In genomic region chr5:65651144-65651543, GRCh38 we compare ENCODE assay signal across 1 cellular context.
TF ChIP-seq lines count a peak whose summit lies in the region.

No MANE protein-coding gene starts in this region.

TF ChIP-seq in HepG2, 621 proteins besides CTCF, POLR2A, EP300 and RAD21 (continued from another document and continues in another):
- TF ChIP-seq ZNF570 (CRISPR knock-in tag; IDR thresholded peaks at IDR 0.05; ENCODE audit: borderline replicate concordance) (no peak), ZBTB20 (CRISPR knock-in tag; IDR thresholded peaks at IDR 0.05; ENCODE audit: borderline replicate concordance, low read depth) (0 out of 2 replicates have a peak, but pooled peaks have one; percentile 36), ZNF280D (CRISPR knock-in tag; IDR thresholded peaks at IDR 0.05) (0 out of 2 replicates have a peak, but pooled peaks have one; percentile 37), CAMTA2 (CRISPR knock-in tag; IDR thresholded peaks at IDR 0.05; ENCODE audit: borderline replicate concordance) (no peak), FOXP1 (IDR thresholded peaks at IDR 0.05) (no peak), FOXP1 (CRISPR knock-in tag; IDR thresholded peaks at IDR 0.05) (peak; percentile 86), ZNF205 (CRISPR knock-in tag; IDR thresholded peaks at IDR 0.05) (no peak), HIVEP1 (CRISPR knock-in tag; IDR thresholded peaks at IDR 0.05) (no peak), KLF6 (CRISPR knock-in tag; IDR thresholded peaks at IDR 0.05) (0 out of 2 replicates have a peak, but pooled peaks have one; percentile 51), ZNF670 (CRISPR knock-in tag; IDR thresholded peaks at IDR 0.05; ENCODE audit: borderline replicate concordance) (no peak), POGZ (CRISPR knock-in tag; IDR thresholded peaks at IDR 0.05) (peak; percentile 91), ZNF567 (CRISPR knock-in tag; IDR thresholded peaks at IDR 0.05; ENCODE audit: borderline replicate concordance) (no peak), POLR2AphosphoS5 (IDR thresholded peaks at IDR 0.05; ENCODE audit: low read depth, low read length) (no peak), ZNF224 (CRISPR knock-in tag; IDR thresholded peaks at IDR 0.05) (no peak), ELF1 (CRISPR knock-in tag; IDR thresholded peaks at IDR 0.05) (peak; percentile 17; the same call in 1 of the 2 replicates), HNF1A (IDR thresholded peaks at IDR 0.05; ENCODE audit: low read depth) (0 out of 2 replicates have a peak, but pooled peaks have one; percentile 14), HNF1A (CRISPR knock-in tag; IDR thresholded peaks at IDR 0.05; ENCODE audit: borderline replicate concordance) (0 out of 2 replicates have a peak, but pooled peaks have one; percentile 24), ARID2 (CRISPR knock-in tag; IDR thresholded peaks at IDR 0.05; ENCODE audit: borderline replicate concordance) (no peak), ZKSCAN8 (CRISPR knock-in tag; IDR thresholded peaks at IDR 0.05; ENCODE audit: borderline replicate concordance) (peak; percentile 64; the same call in 1 of the 2 replicates), POGK (CRISPR knock-in tag; conservative IDR thresholded peaks at IDR 0.05) (no peak), NONO (IDR thresholded peaks at IDR 0.05) (no peak), NONO (CRISPR knock-in tag; conservative IDR thresholded peaks at IDR 0.05) (no peak), USF2 (IDR thresholded peaks at IDR 0.05; ENCODE audit: low read depth, low read length) (no peak), USF2 (CRISPR knock-in tag; IDR thresholded peaks at IDR 0.05; ENCODE audit: borderline replicate concordance) (no peak), CEBPB (IDR thresholded peaks at IDR 0.05; ENCODE audit: borderline replicate concordance, low read depth, low read length) (no peak), NAIF1 (CRISPR knock-in tag; IDR thresholded peaks at IDR 0.05; ENCODE audit: borderline replicate concordance) (no peak), MZF1 (CRISPR knock-in tag; IDR thresholded peaks at IDR 0.05; ENCODE audit: borderline replicate concordance) (no peak), IRF2 (CRISPR knock-in tag; IDR thresholded peaks at IDR 0.05) (peak; percentile 69; the same call in 1 of the 2 replicates), FOXC1 (CRISPR knock-in tag; IDR thresholded peaks at IDR 0.05; ENCODE audit: borderline replicate concordance) (no peak), ZNF557 (CRISPR knock-in tag; IDR thresholded peaks at IDR 0.05) (no peak), ATF7 (IDR thresholded peaks at IDR 0.05) (no peak), ATF7 (CRISPR knock-in tag; IDR thresholded peaks at IDR 0.05) (no peak), CENPBD1 (CRISPR knock-in tag; IDR thresholded peaks at IDR 0.05; ENCODE audit: borderline replicate concordance, low read depth) (no peak), GABPB1 (CRISPR knock-in tag; IDR thresholded peaks at IDR 0.05) (0 out of 2 replicates have a peak, but pooled peaks have one; percentile 29), PRMT3 (CRISPR knock-in tag; IDR thresholded peaks at IDR 0.05; ENCODE audit: borderline replicate concordance, low read depth) (no peak), ZBTB42 (CRISPR knock-in tag; IDR thresholded peaks at IDR 0.05) (no peak), ZNF747 (CRISPR knock-in tag; IDR thresholded peaks at IDR 0.05; ENCODE audit: borderline replicate concordance) (no peak), ZNF7 (CRISPR knock-in tag; IDR thresholded peaks at IDR 0.05) (no peak), ZNF484 (CRISPR knock-in tag; IDR thresholded peaks at IDR 0.05; ENCODE audit: borderline replicate concordance, low read depth) (no peak), ZFY (CRISPR knock-in tag; IDR thresholded peaks at IDR 0.05) (no peak), MEF2D (CRISPR knock-in tag; IDR thresholded peaks at IDR 0.05) (0 out of 2 replicates have a peak, but pooled peaks have one; percentile 40), ZNF382 (CRISPR knock-in tag; IDR thresholded peaks at IDR 0.05; ENCODE audit: borderline replicate concordance) (no peak)
- TF ChIP-seq, protein P1, sequence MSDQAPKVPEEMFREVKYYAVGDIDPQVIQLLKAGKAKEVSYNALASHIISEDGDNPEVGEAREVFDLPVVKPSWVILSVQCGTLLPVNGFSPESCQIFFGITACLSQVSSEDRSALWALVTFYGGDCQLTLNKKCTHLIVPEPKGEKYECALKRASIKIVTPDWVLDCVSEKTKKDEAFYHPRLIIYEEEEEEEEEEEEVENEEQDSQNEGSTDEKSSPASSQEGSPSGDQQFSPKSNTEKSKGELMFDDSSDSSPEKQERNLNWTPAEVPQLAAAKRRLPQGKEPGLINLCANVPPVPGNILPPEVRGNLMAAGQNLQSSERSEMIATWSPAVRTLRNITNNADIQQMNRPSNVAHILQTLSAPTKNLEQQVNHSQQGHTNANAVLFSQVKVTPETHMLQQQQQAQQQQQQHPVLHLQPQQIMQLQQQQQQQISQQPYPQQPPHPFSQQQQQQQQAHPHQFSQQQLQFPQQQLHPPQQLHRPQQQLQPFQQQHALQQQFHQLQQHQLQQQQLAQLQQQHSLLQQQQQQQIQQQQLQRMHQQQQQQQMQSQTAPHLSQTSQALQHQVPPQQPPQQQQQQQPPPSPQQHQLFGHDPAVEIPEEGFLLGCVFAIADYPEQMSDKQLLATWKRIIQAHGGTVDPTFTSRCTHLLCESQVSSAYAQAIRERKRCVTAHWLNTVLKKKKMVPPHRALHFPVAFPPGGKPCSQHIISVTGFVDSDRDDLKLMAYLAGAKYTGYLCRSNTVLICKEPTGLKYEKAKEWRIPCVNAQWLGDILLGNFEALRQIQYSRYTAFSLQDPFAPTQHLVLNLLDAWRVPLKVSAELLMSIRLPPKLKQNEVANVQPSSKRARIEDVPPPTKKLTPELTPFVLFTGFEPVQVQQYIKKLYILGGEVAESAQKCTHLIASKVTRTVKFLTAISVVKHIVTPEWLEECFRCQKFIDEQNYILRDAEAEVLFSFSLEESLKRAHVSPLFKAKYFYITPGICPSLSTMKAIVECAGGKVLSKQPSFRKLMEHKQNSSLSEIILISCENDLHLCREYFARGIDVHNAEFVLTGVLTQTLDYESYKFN (CRISPR knock-in tag; conservative IDR thresholded peaks at IDR 0.05) = peak; percentile 87
- TF ChIP-seq, protein P2, sequence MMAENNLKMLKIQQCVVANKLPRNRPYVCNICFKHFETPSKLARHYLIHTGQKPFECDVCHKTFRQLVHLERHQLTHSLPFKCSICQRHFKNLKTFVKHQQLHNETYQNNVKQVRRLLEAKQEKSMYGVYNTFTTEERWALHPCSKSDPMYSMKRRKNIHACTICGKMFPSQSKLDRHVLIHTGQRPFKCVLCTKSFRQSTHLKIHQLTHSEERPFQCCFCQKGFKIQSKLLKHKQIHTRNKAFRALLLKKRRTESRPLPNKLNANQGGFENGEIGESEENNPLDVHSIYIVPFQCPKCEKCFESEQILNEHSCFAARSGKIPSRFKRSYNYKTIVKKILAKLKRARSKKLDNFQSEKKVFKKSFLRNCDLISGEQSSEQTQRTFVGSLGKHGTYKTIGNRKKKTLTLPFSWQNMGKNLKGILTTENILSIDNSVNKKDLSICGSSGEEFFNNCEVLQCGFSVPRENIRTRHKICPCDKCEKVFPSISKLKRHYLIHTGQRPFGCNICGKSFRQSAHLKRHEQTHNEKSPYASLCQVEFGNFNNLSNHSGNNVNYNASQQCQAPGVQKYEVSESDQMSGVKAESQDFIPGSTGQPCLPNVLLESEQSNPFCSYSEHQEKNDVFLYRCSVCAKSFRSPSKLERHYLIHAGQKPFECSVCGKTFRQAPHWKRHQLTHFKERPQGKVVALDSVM (CRISPR knock-in tag; IDR thresholded peaks at IDR 0.05) = peak; percentile 97
- TF ChIP-seq, protein P3, sequence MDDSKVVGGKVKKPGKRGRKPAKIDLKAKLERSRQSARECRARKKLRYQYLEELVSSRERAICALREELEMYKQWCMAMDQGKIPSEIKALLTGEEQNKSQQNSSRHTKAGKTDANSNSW (CRISPR knock-in tag; IDR thresholded peaks at IDR 0.05; ENCODE audit: borderline replicate concordance) = no peak
- TF ChIP-seq, protein P4, sequence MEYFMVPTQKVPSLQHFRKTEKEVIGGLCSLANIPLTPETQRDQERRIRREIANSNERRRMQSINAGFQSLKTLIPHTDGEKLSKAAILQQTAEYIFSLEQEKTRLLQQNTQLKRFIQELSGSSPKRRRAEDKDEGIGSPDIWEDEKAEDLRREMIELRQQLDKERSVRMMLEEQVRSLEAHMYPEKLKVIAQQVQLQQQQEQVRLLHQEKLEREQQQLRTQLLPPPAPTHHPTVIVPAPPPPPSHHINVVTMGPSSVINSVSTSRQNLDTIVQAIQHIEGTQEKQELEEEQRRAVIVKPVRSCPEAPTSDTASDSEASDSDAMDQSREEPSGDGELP (IDR thresholded peaks at IDR 0.05; ENCODE audit: borderline replicate concordance, low read depth) = no peak
